In genomic region chr13:74210693-74211393, GRCh38 we compare ENCODE assay signal across 10 cellular contexts.
DNase-seq lines count a peak whose midpoint lies in the region; ATAC-seq and TF ChIP-seq lines count a peak whose summit lies in the region.
"Had no signal": no experiment of that assay in that cellular context is flagged by ENCODE, and none has a peak within 500 bp of the region (broad histone marks: within the 10 kb centered on the region; RNA-seq: fewer than 3 reads in every experiment).

No MANE protein-coding gene starts in this region.

- DNase-seq in COR-L47 (lab: John Stamatoyannopoulos, UW) (peak; percentile 22), MG63 (peak; percentile 81), astrocyte of the spinal cord (ENCODE audit: low read depth, low spot score) (peak; percentile 94), left lobe of liver (ENCODE audit: low spot score) (no peak), OCI-M2 (lab: John Stamatoyannopoulos, UW; ENCODE audit: unreplicated experiment) (no peak), vagina (ENCODE audit: extremely low spot score in 2 of 2) (no peak)
- DNase-seq in activated T-cell treated with anti-CD3 and anti-CD28 coated beads, Interleukin-2, amount 50 U/mL, for 24 hours: no peak
- no peak for DNase-seq in activated CD8-positive, alpha-beta memory T cell treated with anti-CD3 and anti-CD28 coated beads, Interleukin-2, amount 50 U/mL, for 48 hours

- no peaks in the 10 kb centered on the region for H3K27me3 Mint-ChIP-seq in activated T-cell treated with anti-CD3 and anti-CD28 coated beads, Interleukin-2, amount 50 U/mL, for 24 hours
- H3K27me3 Mint-ChIP-seq: dendritic cell treated with granulocyte-macrophage colony-stimulating factor and Interleukin-4, amounts not matched to agents 40 ng/mL and 50 ng/mL, for 4 days had no signal

- H3K27me3 ChIP-seq in MG63 (no peaks in the 10 kb centered on the region), vagina (no peaks in the 10 kb centered on the region)

- H3K27ac ChIP-seq in vagina: no peak overlapping the region

- TF ChIP-seq POLR2A in vagina (IDR thresholded peaks at IDR 0.05): no peak

- in situ Hi-C loops in astrocyte of the spinal cord (cut with HindIII; ENCODE audit: low sequenced_read_pairs): no loop called here

- peaks cover 8% of the 10 kb centered on the region for H3K4me1 Mint-ChIP-seq in activated T-cell treated with anti-CD3 and anti-CD28 coated beads, Interleukin-2, amount 50 U/mL, for 24 hours (ENCODE audit: low read depth)

- H3K4me3 ChIP-seq in MG63 (no peak overlapping the region), astrocyte of the spinal cord (ENCODE audit: low read depth, low read length) (no peak overlapping the region), vagina (no peak overlapping the region)

- no peak for TF ChIP-seq CTCF in astrocyte of the spinal cord (IDR thresholded peaks at IDR 0.05; ENCODE audit: low read depth, low read length)
- TF ChIP-seq CTCF in vagina (IDR thresholded peaks at IDR 0.05): no peak

- 0 out of 2 replicates have a peak, but pooled peaks cover 4% of the 10 kb centered on the region for H3K9me3 ChIP-seq in MG63
- H3K9me3 ChIP-seq in vagina: no peaks in the 10 kb centered on the region

- intact Hi-C loops in vagina (cut with DNase I): no loop called here

- no peaks in the 10 kb centered on the region for H3K4me1 ChIP-seq in vagina

- no peaks in the 10 kb centered on the region for H3K36me3 Mint-ChIP-seq in activated T-cell treated with anti-CD3 and anti-CD28 coated beads, Interleukin-2, amount 50 U/mL, for 24 hours (ENCODE audit: low read depth)

- no peak overlapping the region for H3K4me3 Mint-ChIP-seq in activated T-cell treated with anti-CD3 and anti-CD28 coated beads, Interleukin-2, amount 50 U/mL, for 24 hours
- H3K4me3 Mint-ChIP-seq: dendritic cell treated with granulocyte-macrophage colony-stimulating factor and Interleukin-4, amounts not matched to agents 40 ng/mL and 50 ng/mL, for 4 days had no signal

- H3K9me3 Mint-ChIP-seq in activated T-cell treated with anti-CD3 and anti-CD28 coated beads, Interleukin-2, amount 50 U/mL, for 24 hours: no peaks in the 10 kb centered on the region
- H3K9me3 Mint-ChIP-seq: dendritic cell treated with granulocyte-macrophage colony-stimulating factor and Interleukin-4, amounts not matched to agents 40 ng/mL and 50 ng/mL, for 4 days had no signal

- ATAC-seq in left lobe of liver: peak; percentile 68

- H3K36me3 ChIP-seq in MG63 (no peaks in the 10 kb centered on the region), vagina (no peaks in the 10 kb centered on the region)

- H3K27ac Mint-ChIP-seq in activated T-cell treated with anti-CD3 and anti-CD28 coated beads, Interleukin-2, amount 50 U/mL, for 24 hours: no peak overlapping the region
- H3K27ac Mint-ChIP-seq: dendritic cell treated with granulocyte-macrophage colony-stimulating factor and Interleukin-4, amounts not matched to agents 40 ng/mL and 50 ng/mL, for 4 days; progenitor cell of endocrine pancreas had no signal

Comparison
In these comparisons a context has a peak if more than half of its experiments do, and no peak if none do; other contexts are left out.
1. DNase-seq: peak in COR-L47 (single experiment), MG63 (single experiment) and astrocyte of the spinal cord (single experiment); none in left lobe of liver (single experiment), activated T-cell treated with anti-CD3 and anti-CD28 coated beads, Interleukin-2, amount 50 U/mL, for 24 hours (single experiment), OCI-M2 (single experiment), activated CD8-positive, alpha-beta memory T cell treated with anti-CD3 and anti-CD28 coated beads, Interleukin-2, amount 50 U/mL, for 48 hours (single experiment) and vagina (0 of 2).